Comparison of ENCODE assay signal across 26 cellular contexts in the genomic region with DNA sequence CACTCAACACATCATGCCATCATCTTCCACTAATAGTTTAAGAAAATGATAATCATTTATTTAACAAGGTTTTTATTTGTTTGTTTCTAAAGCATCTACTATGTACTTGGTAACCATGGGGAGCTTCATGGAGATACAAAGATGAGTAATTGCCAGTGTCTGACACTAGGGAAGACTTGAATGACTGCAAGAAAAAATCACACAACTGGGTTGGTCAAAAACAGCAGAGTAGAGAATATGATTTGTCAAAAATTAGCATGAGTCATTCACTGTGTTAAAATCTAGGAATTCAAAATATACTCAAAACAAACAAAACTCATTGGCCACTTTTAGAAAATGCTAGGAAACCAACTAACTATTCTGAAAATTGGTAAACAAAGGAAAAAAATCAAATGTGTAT. TPM values are rescaled to one million over a fixed set of nuclear protein-coding genes. Genes with fewer than 3 reads are reported as not detected.
DNase-seq lines count a peak whose midpoint lies in the region; ATAC-seq and TF ChIP-seq lines count a peak whose summit lies in the region.
"Had no signal": no experiment of that assay in that cellular context is flagged by ENCODE, and none has a peak within 500 bp of the region (broad histone marks: within the 10 kb centered on the region; RNA-seq: fewer than 3 reads in every experiment).

No MANE protein-coding gene starts in this region.

- no peaks in the 10 kb centered on the region for H3K9me3 ChIP-seq in breast epithelium
- H3K9me3 ChIP-seq in right cardiac atrium (ENCODE audit: control insufficient read depth, low read length): no peaks in the 10 kb centered on the region
- H3K9me3 ChIP-seq: Caco-2, mucosa of descending colon, ovary, spleen, upper lobe of right lung had no signal

- H3K27me3 ChIP-seq in breast epithelium: peaks cover 0 to 11% of the 10 kb centered on the region in 2 donors
- no peaks in the 10 kb centered on the region for H3K27me3 ChIP-seq in right cardiac atrium (ENCODE audit: control insufficient read depth, insufficient read depth)
- H3K27me3 ChIP-seq: ovary had no signal

- in situ Hi-C loops in astrocyte of the spinal cord (cut with HindIII; ENCODE audit: low sequenced_read_pairs): no loop called here

- no peaks in the 10 kb centered on the region for H3K27me3 Mint-ChIP-seq in MCF 10A (ENCODE audit: insufficient read depth, unreplicated experiment)
- H3K27me3 Mint-ChIP-seq in activated T-helper 17 cell treated with anti-CD3 and anti-CD28 coated beads, Interleukin-2, amount 50 U/mL, for 72 hours: peaks cover 63% of the 10 kb centered on the region

- H3K36me3 Mint-ChIP-seq in MCF 10A (ENCODE audit: insufficient read depth, unreplicated experiment): peaks cover 80% of the 10 kb centered on the region
- H3K36me3 Mint-ChIP-seq in activated T-helper 17 cell treated with anti-CD3 and anti-CD28 coated beads, Interleukin-2, amount 50 U/mL, for 72 hours (ENCODE audit: low read depth): peaks cover 4% of the 10 kb centered on the region

- H3K4me3 Mint-ChIP-seq in MCF 10A (ENCODE audit: unreplicated experiment): no peak overlapping the region
- H3K4me3 Mint-ChIP-seq in activated T-helper 17 cell treated with anti-CD3 and anti-CD28 coated beads, Interleukin-2, amount 50 U/mL, for 72 hours: no peak overlapping the region
- H3K4me3 Mint-ChIP-seq: activated naive CD4-positive, alpha-beta T cell treated with anti-CD3 and anti-CD28 coated beads for 36 hours had no signal

- DNase-seq in MCF 10A (ENCODE audit: unreplicated experiment): peak; percentile 70
- no peak for DNase-seq in breast epithelium (ENCODE audit: low spot score in 2 of 2)
- peak; percentile 37 for DNase-seq in astrocyte of the spinal cord (ENCODE audit: low read depth, low spot score)
- peak; percentile 56 for DNase-seq in fibroblast of villous mesenchyme (ENCODE audit: low read depth)
- DNase-seq in right cardiac atrium: no peak
- no peak for DNase-seq in C1 segment of cervical spinal cord (lab: John Stamatoyannopoulos, UW)
- DNase-seq: ACHN; activated CD4-positive, alpha-beta T cell treated with anti-CD3 and anti-CD28 coated beads for 4 hours; activated CD8-positive, alpha-beta memory T cell treated with anti-CD3 and anti-CD28 coated beads, Interleukin-2, amount 50 U/mL, for 4 hours; activated naive CD4-positive, alpha-beta T cell treated with anti-CD3 and anti-CD28 coated beads for 36 hours; Caco-2; caudate nucleus; effector memory CD4-positive, alpha-beta T cell; kidney; mucosa of descending colon; NCI-H1417 treated with DMSO at 0.1 percent for 48 hours; ovary; spleen; stimulated activated naive CD4-positive, alpha-beta T cell treated with Interleukin-2 at 50 U/mL for 16 hours; T1000; upper lobe of right lung had no signal

- H3K27ac Mint-ChIP-seq in MCF 10A (ENCODE audit: low read depth, unreplicated experiment): peak overlapping the region; percentile 99
- H3K27ac Mint-ChIP-seq in activated T-helper 17 cell treated with anti-CD3 and anti-CD28 coated beads, Interleukin-2, amount 50 U/mL, for 72 hours: no peak overlapping the region
- H3K27ac Mint-ChIP-seq: activated naive CD4-positive, alpha-beta T cell treated with anti-CD3 and anti-CD28 coated beads for 36 hours had no signal

- no peaks in the 10 kb centered on the region for H3K9me3 Mint-ChIP-seq in MCF 10A (ENCODE audit: unreplicated experiment)
- no peaks in the 10 kb centered on the region for H3K9me3 Mint-ChIP-seq in activated T-helper 17 cell treated with anti-CD3 and anti-CD28 coated beads, Interleukin-2, amount 50 U/mL, for 72 hours

- TF ChIP-seq CTCF in MCF 10A (IDR thresholded peaks at IDR 0.05; ENCODE audit: unreplicated experiment) (no peak), breast epithelium (IDR thresholded peaks at IDR 0.05) (no peak), astrocyte of the spinal cord (IDR thresholded peaks at IDR 0.05; ENCODE audit: low read depth, low read length) (no peak), fibroblast of villous mesenchyme (IDR thresholded peaks at IDR 0.05; ENCODE audit: insufficient read depth, low read depth, low read length) (no peak)

- TF ChIP-seq POLR2A in breast epithelium (IDR thresholded peaks at IDR 0.05): no peak

- CTCF ChIA-PET in MCF 10A (lab: Yijun Ruan, JAX): interaction anchor here (0.7 to 2.8 kb wide), 6 partner anchors 10 to 103 kb away, joined by 3 to 13 read pairs (median 4); no protein-coding TSS in a partner anchor

- no peak for ATAC-seq in right cardiac atrium
- no peak for ATAC-seq in GM21390 (IDR thresholded peaks at IDR 0.05; ENCODE audit: unreplicated experiment)
- no peak for ATAC-seq in activated T-helper 17 cell treated with anti-CD3 and anti-CD28 coated beads, Interleukin-2, amount 50 U/mL, for 72 hours (replicated peaks)
- ATAC-seq: mucosa of descending colon, upper lobe of right lung had no signal

- POLR2A ChIA-PET in MCF 10A (lab: Yijun Ruan, JAX): interaction anchor here (0.6 to 5.3 kb wide), 15 partner anchors 10 to 213 kb away, joined by 3 to 38 read pairs (median 5); no protein-coding TSS in a partner anchor

- H3K4me3 ChIP-seq in breast epithelium (no peak overlapping the region), astrocyte of the spinal cord (ENCODE audit: low read depth, low read length) (no peak overlapping the region), fibroblast of villous mesenchyme (ENCODE audit: low read depth, low read length) (no peak overlapping the region), right cardiac atrium (ENCODE audit: low read length) (no peak overlapping the region)
- H3K4me3 ChIP-seq: mucosa of descending colon, ovary, spleen, upper lobe of right lung had no signal

- no TSS peak for BruUV-seq in MCF 10A (replicated peaks; lab: Mats Ljungman, UMichigan)

- intact Hi-C loops in MCF 10A (cut with micrococcal nuclease) (no loop called here), breast epithelium (cut with DNase I; ENCODE audit: low total_unique reads) (no loop called here), right cardiac atrium (cut with DNase I) (no loop called here)

- H3K27ac ChIP-seq in breast epithelium (no peak overlapping the region), right cardiac atrium (ENCODE audit: low read length) (no peak overlapping the region)
- H3K27ac ChIP-seq: KMS-11, ovary, spleen, upper lobe of right lung had no signal

- peaks cover 41% of the 10 kb centered on the region for H3K4me1 Mint-ChIP-seq in MCF 10A (ENCODE audit: insufficient read depth, unreplicated experiment)
- no peaks in the 10 kb centered on the region for H3K4me1 Mint-ChIP-seq in activated T-helper 17 cell treated with anti-CD3 and anti-CD28 coated beads, Interleukin-2, amount 50 U/mL, for 72 hours

- no peaks in the 10 kb centered on the region for H3K4me1 ChIP-seq in breast epithelium
- no peaks in the 10 kb centered on the region for H3K4me1 ChIP-seq in right cardiac atrium (ENCODE audit: control insufficient read depth, insufficient read depth, low read length)
- H3K4me1 ChIP-seq: Caco-2 had no signal

- H3K36me3 ChIP-seq in breast epithelium: no peaks in the 10 kb centered on the region
- H3K36me3 ChIP-seq: ovary, spleen, upper lobe of right lung had no signal

RNA-seq across cellular contexts. Expression of a gene that starts 6.3 kb away (rescaled TPM):
- total RNA-seq in MCF 10A (2022) (68.3 and 93.5 TPM in 2 replicates), breast epithelium (10 to 100 TPM in 1 of 3 donors, 1 to 10 TPM in 1, under 1 TPM in 1; 0.48 to 10.7 (median 1.6) TPM), fibroblast of villous mesenchyme (5.2 and 6.9 TPM in 2 replicates), right cardiac atrium (1 to 10 TPM in 3 of 4 donors, under 1 TPM in 1; 0.79 to 2.3 (median 1.8) TPM)
- 0.34 TPM for polyA plus RNA-seq in right cardiac atrium
- not detected for total RNA-seq in activated T-helper 17 cell treated with anti-CD3 and anti-CD28 coated beads, Interleukin-2, amount 50 U/mL, for 72 hours
- total RNA-seq: activated naive CD4-positive, alpha-beta T cell treated with anti-CD3 and anti-CD28 coated beads for 36 hours; Caco-2; NCI-H460; SK-MEL-5 had no signal

Comparison
In these comparisons a context has a peak if more than half of its experiments do, and no peak if none do; other contexts are left out.
1. DNase-seq: peak in MCF 10A (single experiment), astrocyte of the spinal cord (single experiment) and fibroblast of villous mesenchyme (single experiment); none in breast epithelium (0 of 2), right cardiac atrium (0 of 3) and C1 segment of cervical spinal cord (0 of 14).